17 cellular contexts compared by ENCODE assay signal in genomic region chr10:132762267-132762666, GRCh38. TPM values are rescaled to one million over a fixed set of nuclear protein-coding genes. Genes with fewer than 3 reads are reported as not detected.
"Had no signal": no experiment of that assay in that cellular context is flagged by ENCODE, and none has a peak within 500 bp of the region (broad histone marks: within the 10 kb centered on the region; RNA-seq: fewer than 3 reads in every experiment).

No MANE protein-coding gene starts in this region.

- H3K4me3 ChIP-seq: breast epithelium, esophagus squamous epithelium, lung, right atrium auricular region, thoracic aorta had no signal

- H3K9me3 ChIP-seq: breast epithelium, esophagus squamous epithelium, right atrium auricular region, thoracic aorta had no signal

- H3K9me3 Mint-ChIP-seq: stimulated activated naive CD8-positive, alpha-beta T cell treated with anti-CD3 and anti-CD28 coated beads, Interleukin-15, Interleukin-2, amounts not matched to agents 100 ng/mL and 50 ng/mL, for 24 hours had no signal

- DNase-seq: activated T-cell treated with anti-CD3 and anti-CD28 coated beads, Interleukin-2, amount 50 U/mL, for 48 hours; esophagus squamous epithelium; foreskin fibroblast; glutamatergic neuron; midbrain; SHP77 treated with DMSO at 0.1 percent for 48 hours; small intestine; T1000 had no signal

- H3K27ac Mint-ChIP-seq: stimulated activated naive CD8-positive, alpha-beta T cell treated with anti-CD3 and anti-CD28 coated beads, Interleukin-15, Interleukin-2, amounts not matched to agents 100 ng/mL and 50 ng/mL, for 24 hours had no signal

- H3K4me3 Mint-ChIP-seq: stimulated activated naive CD8-positive, alpha-beta T cell treated with anti-CD3 and anti-CD28 coated beads, Interleukin-15, Interleukin-2, amounts not matched to agents 100 ng/mL and 50 ng/mL, for 24 hours had no signal

- H3K4me1 ChIP-seq: breast epithelium, parathyroid adenoma, right atrium auricular region had no signal

- H3K27me3 Mint-ChIP-seq: stimulated activated naive CD8-positive, alpha-beta T cell treated with anti-CD3 and anti-CD28 coated beads, Interleukin-15, Interleukin-2, amounts not matched to agents 100 ng/mL and 50 ng/mL, for 24 hours had no signal

- H3K27ac ChIP-seq: breast epithelium, esophagus squamous epithelium, parathyroid adenoma, right atrium auricular region, thoracic aorta had no signal

- H3K36me3 ChIP-seq: breast epithelium had no signal

- H3K27me3 ChIP-seq: breast epithelium, esophagus squamous epithelium, right atrium auricular region had no signal

RNA-seq across cellular contexts. Expression of gene NKX6-2, which starts 23.7 kb away (rescaled TPM):
- total RNA-seq: breast epithelium, chondrocyte, dermis microvascular lymphatic vessel endothelial cell, lung, right atrium auricular region, ureter had no signal
